In genomic region chr10:93039721-93040120, GRCh38 we compare ENCODE assay signal across 9 cellular contexts. TPM values are rescaled to one million over a fixed set of nuclear protein-coding genes. Genes with fewer than 3 reads are reported as not detected.
A peak's percentile ranks its signal among the peaks of the same experiment; 100 is the strongest.
DNase-seq lines count a peak whose midpoint lies in the region; ATAC-seq, FAIRE-seq and TF ChIP-seq lines count a peak whose summit lies in the region.
"Had no signal": no experiment of that assay in that cellular context is flagged by ENCODE, and none has a peak within 500 bp of the region (broad histone marks: within the 10 kb centered on the region; RNA-seq: fewer than 3 reads in every experiment).

No MANE protein-coding gene starts in this region.

- H3K36me3 Mint-ChIP-seq in activated T-cell treated with anti-CD3 and anti-CD28 coated beads, Interleukin-2, amount 50 U/mL, for 24 hours (ENCODE audit: low read depth) = peaks cover 1% of the 10 kb centered on the region
- H3K36me3 Mint-ChIP-seq in effector memory CD8-positive, alpha-beta T cell (ENCODE audit: insufficient read depth) = peaks cover 2% of the 10 kb centered on the region

- H3K79me2 ChIP-seq in HepG2 (ENCODE audit: insufficient read depth, low read length) = no peaks in the 10 kb centered on the region

- no peak overlapping the region for H3K27ac Mint-ChIP-seq in activated T-cell treated with anti-CD3 and anti-CD28 coated beads, Interleukin-2, amount 50 U/mL, for 24 hours
- no peak overlapping the region for H3K27ac Mint-ChIP-seq in effector memory CD8-positive, alpha-beta T cell

- in situ Hi-C loops in KBM-7 (cut with MboI; ENCODE audit: low pct_unique_long_range_greater_than_20kb, low sequenced_read_pairs) = no loop called here
- in situ Hi-C loops in HepG2 (cut with HindIII; ENCODE audit: extremely low pct_ligation_motif_present, low pct_unique_long_range_greater_than_20kb) = no loop called here

- H3K4me1 ChIP-seq in HepG2 (ENCODE audit: insufficient read depth, low read length) = no peaks in the 10 kb centered on the region

- H3K27me3 Mint-ChIP-seq in activated T-cell treated with anti-CD3 and anti-CD28 coated beads, Interleukin-2, amount 50 U/mL, for 24 hours = no peaks in the 10 kb centered on the region
- no peaks in the 10 kb centered on the region for H3K27me3 Mint-ChIP-seq in effector memory CD8-positive, alpha-beta T cell

- no peak overlapping the region for H3K27ac ChIP-seq in VCaP
- H3K27ac ChIP-seq in HepG2 (ENCODE audit: extremely low read length, insufficient read depth, low read length) = no peak overlapping the region

- H3K4me3 Mint-ChIP-seq in activated T-cell treated with anti-CD3 and anti-CD28 coated beads, Interleukin-2, amount 50 U/mL, for 24 hours = no peak overlapping the region
- no peak overlapping the region for H3K4me3 Mint-ChIP-seq in effector memory CD8-positive, alpha-beta T cell

- no peaks in the 10 kb centered on the region for H3K9me3 Mint-ChIP-seq in activated T-cell treated with anti-CD3 and anti-CD28 coated beads, Interleukin-2, amount 50 U/mL, for 24 hours
- H3K9me3 Mint-ChIP-seq in effector memory CD8-positive, alpha-beta T cell = no peaks in the 10 kb centered on the region

- no peak overlapping the region for H3K4me3 ChIP-seq in HepG2 (replicated peaks in 1 of 3; ENCODE audit: insufficient read depth in 1 of 3, low read depth in 2 of 3, low read length in 3 of 3)

- TF ChIP-seq EP300 in HepG2 (IDR thresholded peaks at IDR 0.05; ENCODE audit: low read depth in 2 of 2, low read length in 2 of 2) = no peak
- no peak for TF ChIP-seq EP300 in HepG2 (CRISPR knock-in tag; IDR thresholded peaks at IDR 0.05; ENCODE audit: borderline replicate concordance)

- 0 out of 5 replicates have a peak, but pooled peaks cover 0 to 3% of the 10 kb centered on the region in 2 experiments for H3K36me3 ChIP-seq in HepG2 (replicated peaks in 1 of 2; ENCODE audit: control insufficient read depth in 1 of 2, insufficient read depth in 2 of 2, low read length in 2 of 2)

- H2AFZ ChIP-seq in HepG2 (ENCODE audit: low read length) = no peak overlapping the region

- H3K4me1 Mint-ChIP-seq in activated T-cell treated with anti-CD3 and anti-CD28 coated beads, Interleukin-2, amount 50 U/mL, for 24 hours (ENCODE audit: low read depth) = no peaks in the 10 kb centered on the region
- no peaks in the 10 kb centered on the region for H3K4me1 Mint-ChIP-seq in effector memory CD8-positive, alpha-beta T cell (ENCODE audit: low read depth in 2 of 2)

- no peaks in the 10 kb centered on the region for H4K20me1 ChIP-seq in HepG2 (ENCODE audit: insufficient read depth, low read length)

- intact Hi-C loops in HepG2 (cut with micrococcal nuclease; ENCODE audit: unreplicated experiment) = loop anchor here (1.0 to 10.0 kb wide), 2 partner anchors 33 to 145 kb away; no protein-coding TSS in a partner anchor

- peak; percentile 67 for ATAC-seq in HepG2
- ATAC-seq in effector memory CD8-positive, alpha-beta T cell (replicated peaks) = no peak

- no peak overlapping the region for H3K4me2 ChIP-seq in HepG2 (ENCODE audit: low read depth, low read length)

- no peak overlapping the region for H3K9ac ChIP-seq in HepG2 (ENCODE audit: insufficient read depth, low read depth, low read length)

- 49% methylated on average over 3 of the region's 3 CpGs for WGBS in HepG2 (ENCODE audit: low lambda C conversion rate)

- TF ChIP-seq POLR2A in HepG2 (IDR thresholded peaks at IDR 0.05; ENCODE audit: insufficient read depth in 1 of 2, low read depth in 2 of 2, low read length in 2 of 2) = no peak

- POLR2A ChIA-PET in HepG2 (lab: Yijun Ruan, JAX) = no interaction called here

- peak; percentile 10 for DNase-seq in ELF-1 (ENCODE audit: low read depth, low spot score)
- peak; percentile 88 for DNase-seq in KBM-7
- peak; percentile 31 for DNase-seq in HepG2 (ENCODE audit: low spot score)
- no peak for DNase-seq in activated T-cell treated with anti-CD3 and anti-CD28 coated beads, Interleukin-2, amount 50 U/mL, for 24 hours
- no peak for DNase-seq in activated CD4-positive, alpha-beta T cell treated with anti-CD3 and anti-CD28 coated beads, Interleukin-2, amount 50 U/mL, for 1 hour
- no peak for DNase-seq in NCI-H187 (lab: John Stamatoyannopoulos, UW)
- DNase-seq in effector memory CD8-positive, alpha-beta T cell = no peak

- H3K9me3 ChIP-seq in HepG2 (ENCODE audit: low read length) = no peaks in the 10 kb centered on the region

- H3K27me3 ChIP-seq in HepG2 (ENCODE audit: control insufficient read depth in 1 of 2, insufficient read depth in 2 of 2, low read length in 2 of 2) = no peaks in the 10 kb centered on the region

- peak; percentile 71 for TF ChIP-seq CTCF in VCaP (conservative IDR thresholded peaks at IDR 0.05)
- TF ChIP-seq CTCF in HepG2 (CRISPR knock-in tag; IDR thresholded peaks at IDR 0.05) = peak; percentile 54

- peak; percentile 61 for TF ChIP-seq RAD21 in HepG2 (CRISPR knock-in tag; IDR thresholded peaks at IDR 0.05)

- CTCF ChIA-PET in HepG2 (lab: Yijun Ruan, JAX; ENCODE audit: low intra/inter-chr PET ratio, low total read pairs) = interaction anchor here (1.1 to 1.3 kb wide), 3 partner anchors 33 to 154 kb away, joined by 3 to 10 read pairs (median 3); no protein-coding TSS in a partner anchor

- no TSS peak for BruUV-seq in HepG2 (replicated peaks; lab: Mats Ljungman, UMichigan)

- FAIRE-seq in HepG2 (lab: Jason Lieb, UNC) = no peak

TF ChIP-seq in HepG2, 621 proteins besides CTCF, POLR2A, EP300 and RAD21:
- TF ChIP-seq ETV5 (CRISPR knock-in tag; IDR thresholded peaks at IDR 0.05; ENCODE audit: borderline replicate concordance) (no peak), SMC3 (IDR thresholded peaks at IDR 0.05; ENCODE audit: low read length) (peak; percentile 59; the same call in 1 of the 2 replicates), STAG1 (CRISPR knock-in tag; IDR thresholded peaks at IDR 0.05) (peak; percentile 66), ZNF512 (CRISPR knock-in tag; IDR thresholded peaks at IDR 0.05) (0 out of 2 replicates have a peak, but pooled peaks have one; percentile 29), TEAD3 (CRISPR knock-in tag; optimal IDR thresholded peaks at IDR 0.05; ENCODE audit: borderline replicate concordance) (peak; percentile 35)

RNA-seq across cellular contexts. Expression of gene CYP26C1, which starts 20.9 kb away (rescaled TPM):
- total RNA-seq in HepG2 (2016; rRNA removed; fragmentation: Illumina TruSeq; extraction: Trizol) = 0.02 TPM in 1 of 2 replicates, not detected in the other
- total RNA-seq in HepG2 (2016; cell fraction: cytosol; rRNA removed; fragmentation: Illumina TruSeq; extraction: Trizol; ENCODE audit: low read depth) = not detected in 2 replicates
- 0.02 TPM in 1 of 2 replicates, not detected in the other for total RNA-seq in HepG2 (2016; cell fraction: insoluble cytoplasmic fraction; rRNA removed; fragmentation: Illumina TruSeq; extraction: Trizol)
- total RNA-seq in HepG2 (2016; cell fraction: membrane; rRNA removed; fragmentation: Illumina TruSeq; extraction: Trizol) = not detected in 2 replicates
- 0.12 and 0.19 TPM in 2 replicates for total RNA-seq in HepG2 (2016; cell fraction: nucleus; rRNA removed; fragmentation: Illumina TruSeq; extraction: Trizol)
- not detected in 2 replicates for polyA plus RNA-seq in HepG2 (2011; rRNA removed)
- not detected in 2 replicates for polyA plus RNA-seq in HepG2 (2011; cell fraction: cytosol; rRNA removed)
- 0.35 and 0.42 TPM in 2 replicates for polyA plus RNA-seq in HepG2 (2011; cell fraction: nucleus; rRNA removed)
- not detected in 2 replicates for polyA plus RNA-seq in HepG2 (2012)
- not detected in 2 replicates for polyA plus RNA-seq in HepG2 (2016; cell fraction: cytosol; fragmentation: Illumina TruSeq; extraction: Trizol; ENCODE audit: low read depth)
- polyA plus RNA-seq in HepG2 (2016; cell fraction: insoluble cytoplasmic fraction; fragmentation: Illumina TruSeq; extraction: Trizol; ENCODE audit: low read depth) = not detected in 2 replicates
- polyA plus RNA-seq in HepG2 (2016; cell fraction: membrane; fragmentation: Illumina TruSeq; extraction: Trizol; ENCODE audit: low read depth) = not detected in 2 replicates
- polyA plus RNA-seq in HepG2 (2016; cell fraction: nucleus; fragmentation: Illumina TruSeq; extraction: Trizol; ENCODE audit: insufficient read depth, low read depth) = not detected in 2 replicates
- 0.07 and 0.26 TPM in 2 replicates for polyA minus RNA-seq in HepG2 (2011; rRNA and poly(A)+ RNA removed; ENCODE audit: low replicate concordance)
- not detected in 2 replicates for polyA minus RNA-seq in HepG2 (2011; cell fraction: cytosol; rRNA and poly(A)+ RNA removed)
- polyA minus RNA-seq in HepG2 (2011; cell fraction: nucleus; rRNA and poly(A)+ RNA removed) = 0.87 and 1.5 TPM in 2 replicates

RNA-seq across cellular contexts. Expression of gene CYP26A1, which starts 34.0 kb away (rescaled TPM):
- not detected in 2 replicates for total RNA-seq in HepG2 (2016; rRNA removed; fragmentation: Illumina TruSeq; extraction: Trizol)
- not detected in 2 replicates for total RNA-seq in HepG2 (2016; cell fraction: cytosol; rRNA removed; fragmentation: Illumina TruSeq; extraction: Trizol; ENCODE audit: low read depth)
- total RNA-seq in HepG2 (2016; cell fraction: insoluble cytoplasmic fraction; rRNA removed; fragmentation: Illumina TruSeq; extraction: Trizol) = not detected in 2 replicates
- not detected in 2 replicates for total RNA-seq in HepG2 (2016; cell fraction: membrane; rRNA removed; fragmentation: Illumina TruSeq; extraction: Trizol)
- not detected in 2 replicates for total RNA-seq in HepG2 (2016; cell fraction: nucleus; rRNA removed; fragmentation: Illumina TruSeq; extraction: Trizol)
- polyA plus RNA-seq in HepG2 (2011; rRNA removed) = 0.15 and 0.31 TPM in 2 replicates
- polyA plus RNA-seq in HepG2 (2011; cell fraction: cytosol; rRNA removed) = 0.14 and 0.48 TPM in 2 replicates
- polyA plus RNA-seq in HepG2 (2011; cell fraction: nucleus; rRNA removed) = 1.4 and 1.6 TPM in 2 replicates
- not detected in 2 replicates for polyA plus RNA-seq in HepG2 (2012)
- polyA plus RNA-seq in HepG2 (2016; cell fraction: cytosol; fragmentation: Illumina TruSeq; extraction: Trizol; ENCODE audit: low read depth) = not detected in 2 replicates
- not detected in 2 replicates for polyA plus RNA-seq in HepG2 (2016; cell fraction: insoluble cytoplasmic fraction; fragmentation: Illumina TruSeq; extraction: Trizol; ENCODE audit: low read depth)
- not detected in 2 replicates for polyA plus RNA-seq in HepG2 (2016; cell fraction: membrane; fragmentation: Illumina TruSeq; extraction: Trizol; ENCODE audit: low read depth)
- polyA plus RNA-seq in HepG2 (2016; cell fraction: nucleus; fragmentation: Illumina TruSeq; extraction: Trizol; ENCODE audit: insufficient read depth, low read depth) = not detected in 2 replicates
- 0.20 TPM in 1 of 2 replicates, not detected in the other for polyA minus RNA-seq in HepG2 (2011; rRNA and poly(A)+ RNA removed; ENCODE audit: low replicate concordance)
- not detected in 2 replicates for polyA minus RNA-seq in HepG2 (2011; cell fraction: cytosol; rRNA and poly(A)+ RNA removed)
- 0.13 TPM in 1 of 2 replicates, not detected in the other for polyA minus RNA-seq in HepG2 (2011; cell fraction: nucleus; rRNA and poly(A)+ RNA removed)
- total RNA-seq: posterior vena cava had no signal

Comparison
In these comparisons a context has a peak if more than half of its experiments do, and no peak if none do; other contexts are left out.
1. DNase-seq: peak in ELF-1 (single experiment), KBM-7 (single experiment) and HepG2 (single experiment); none in activated T-cell treated with anti-CD3 and anti-CD28 coated beads, Interleukin-2, amount 50 U/mL, for 24 hours (single experiment), activated CD4-positive, alpha-beta T cell treated with anti-CD3 and anti-CD28 coated beads, Interleukin-2, amount 50 U/mL, for 1 hour (single experiment), NCI-H187 (0 of 2) and effector memory CD8-positive, alpha-beta T cell (0 of 3).